ENCODE assay signal across 24 cellular contexts in the genomic region with DNA sequence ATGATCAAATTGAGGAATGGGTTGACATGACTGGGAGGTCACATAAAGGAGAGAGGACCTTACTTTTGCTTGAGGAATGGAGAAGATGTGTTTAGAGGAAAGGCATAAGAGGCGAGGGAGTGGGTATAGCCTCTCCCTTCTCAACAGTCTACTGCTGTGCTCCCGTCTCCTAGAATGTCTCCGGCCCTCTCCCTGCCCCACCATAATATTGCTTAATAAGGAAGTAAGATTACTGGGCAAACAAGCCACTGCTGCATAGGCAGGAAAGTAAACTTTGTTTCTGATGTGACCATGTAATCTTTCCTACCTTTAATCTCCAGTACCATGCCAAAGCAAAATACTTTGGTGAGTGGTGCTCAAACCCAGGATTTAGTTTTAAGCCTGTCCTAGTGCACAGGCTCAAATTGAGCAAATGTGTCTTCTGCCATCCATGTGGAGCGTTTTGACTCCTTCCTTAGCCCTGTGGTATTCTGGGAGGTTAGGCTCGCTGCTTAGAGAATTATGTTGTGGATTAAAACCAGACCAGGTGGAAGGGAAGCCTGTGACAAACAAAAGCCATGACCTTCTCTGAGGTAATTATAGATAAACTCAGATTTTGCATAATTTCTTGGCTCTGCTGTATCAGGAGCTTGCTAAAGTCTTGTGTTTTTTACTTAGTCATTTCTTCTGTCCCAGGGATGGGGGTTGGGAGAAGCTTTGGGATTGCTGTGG. TPM values are rescaled to one million over a fixed set of nuclear protein-coding genes. Genes with fewer than 3 reads are reported as not detected.
A peak's percentile ranks its signal among the peaks of the same experiment; 100 is the strongest.
DNase-seq lines count a peak whose midpoint lies in the region; ATAC-seq and TF ChIP-seq lines count a peak whose summit lies in the region.
"Had no signal": no experiment of that assay in that cellular context is flagged by ENCODE, and none has a peak within 500 bp of the region (broad histone marks: within the 10 kb centered on the region; RNA-seq: fewer than 3 reads in every experiment).

No MANE protein-coding gene starts in this region.

- H3F3A ChIP-seq in PC-9 (ENCODE audit: insufficient read depth, low read depth): peaks cover 40% of the 10 kb centered on the region

- H3K4me1 Mint-ChIP-seq in stimulated activated memory B cell treated with anti-CD40 and anti-IgM and Interleukin-4, amounts not matched to agents 10 μg/mL and 1 μg/mL and 100 μg/mL, for 72 hours: peaks cover 35% of the 10 kb centered on the region

- no peak for TF ChIP-seq CTCF in PC-9 (conservative IDR thresholded peaks at IDR 0.05)
- no peak for TF ChIP-seq CTCF in fibroblast of the aortic adventitia (IDR thresholded peaks at IDR 0.05; ENCODE audit: insufficient read depth, low read length)

- H3K4me2 ChIP-seq in Karpas-422 (ENCODE audit: low read depth, low read length, poor library complexity, severe bottlenecking) (peak overlapping the region; percentile 38), PC-9 (peak overlapping the region; percentile 81)

- POLR2A ChIA-PET in PC-9 (lab: Charles Lee; ENCODE audit: unreplicated experiment): no interaction called here

- no peak for TF ChIP-seq POLR2A in GM18505 (IDR thresholded peaks at IDR 0.05; ENCODE audit: borderline replicate concordance, extremely low read depth, insufficient read depth, insufficient read length)

- no TSS peak for BruUV-seq in PC-9 (replicated peaks; lab: Mats Ljungman, UMichigan)

- H3K9me2 ChIP-seq in Karpas-422 (replicated peaks; ENCODE audit: insufficient read depth, low read length) (no peaks in the 10 kb centered on the region), PC-9 (ENCODE audit: insufficient read depth) (no peaks in the 10 kb centered on the region)

- H3K4me1 ChIP-seq in Karpas-422 (ENCODE audit: low read length) (peaks cover 20% of the 10 kb centered on the region), PC-9 (replicated peaks; ENCODE audit: insufficient read depth) (peaks cover 66% of the 10 kb centered on the region)

- H3K79me2 ChIP-seq in Karpas-422 (ENCODE audit: low read length) (no peaks in the 10 kb centered on the region), PC-9 (ENCODE audit: low read depth) (no peaks in the 10 kb centered on the region)

- intact Hi-C loops in PC-9 (cut with micrococcal nuclease; ENCODE audit: unreplicated experiment): no loop called here

- CTCF ChIA-PET in PC-9 (lab: Charles Lee): interaction anchor here (1.1 kb wide), 1 partner anchor 67 kb away, joined by 3 read pairs; no protein-coding TSS in a partner anchor

- no peaks in the 10 kb centered on the region for H3K9me3 ChIP-seq in Karpas-422 (ENCODE audit: low read length)
- H3K9me3 ChIP-seq in PC-9 (ENCODE audit: insufficient read depth, low read depth): no peaks in the 10 kb centered on the region

- H3K27ac Mint-ChIP-seq in stimulated activated memory B cell treated with anti-CD40 and anti-IgM and Interleukin-4, amounts not matched to agents 10 μg/mL and 1 μg/mL and 100 μg/mL, for 72 hours: peak overlapping the region; percentile 34
- H3K27ac Mint-ChIP-seq: activated naive CD8-positive, alpha-beta T cell treated with anti-CD3 and anti-CD28 coated beads for 36 hours; activated T-helper 2 cell treated with anti-CD3 and anti-CD28 coated beads, Interferon-gamma antibody, Interleukin-2, Interleukin-4, amounts not matched to agents 10 μg/mL and 5 μg/mL and 100 μg/mL, durations not matched to agents 14 hours and 24 hours and 36 hours; CD4-positive, alpha-beta T cell; H9; memory B cell; naive thymus-derived CD4-positive, alpha-beta T cell; T-helper 1 cell treated with Interleukin-12 subunit alpha and Interleukin-12 subunit beta and Interleukin-4 antibody, amounts not matched to agents 30 μg/mL and 1 μg/mL, for 36 hours had no signal

- H3K27me3 ChIP-seq in Karpas-422 (ENCODE audit: low read length) (no peaks in the 10 kb centered on the region), PC-9 (ENCODE audit: insufficient read depth, low read depth) (no peaks in the 10 kb centered on the region)

- no peak for ATAC-seq in stimulated activated memory B cell treated with anti-CD40 and anti-IgM and Interleukin-4, amounts not matched to agents 10 μg/mL and 1 μg/mL and 100 μg/mL, for 72 hours
- no peak for ATAC-seq in GM21390 (IDR thresholded peaks at IDR 0.05; ENCODE audit: unreplicated experiment)
- no peak for ATAC-seq in GM18505 (IDR thresholded peaks at IDR 0.05; ENCODE audit: unreplicated experiment)
- ATAC-seq: naive thymus-derived CD4-positive, alpha-beta T cell; right cardiac atrium had no signal

- H3K27me3 Mint-ChIP-seq in stimulated activated memory B cell treated with anti-CD40 and anti-IgM and Interleukin-4, amounts not matched to agents 10 μg/mL and 1 μg/mL and 100 μg/mL, for 72 hours: no peaks in the 10 kb centered on the region
- H3K27me3 Mint-ChIP-seq: activated naive CD8-positive, alpha-beta T cell treated with anti-CD3 and anti-CD28 coated beads for 36 hours; CD4-positive, alpha-beta T cell; memory B cell had no signal

- H3K4me3 ChIP-seq in Karpas-422 (ENCODE audit: low read length) (no peak overlapping the region), PC-9 (peak overlapping the region; percentile 34; the same call in 1 of the 2 replicates), fibroblast of the aortic adventitia (ENCODE audit: low read depth, low read length) (no peak overlapping the region)

- no peaks in the 10 kb centered on the region for H3K36me3 Mint-ChIP-seq in stimulated activated memory B cell treated with anti-CD40 and anti-IgM and Interleukin-4, amounts not matched to agents 10 μg/mL and 1 μg/mL and 100 μg/mL, for 72 hours
- H3K36me3 Mint-ChIP-seq: memory B cell had no signal

- no peaks in the 10 kb centered on the region for H3K9me3 Mint-ChIP-seq in stimulated activated memory B cell treated with anti-CD40 and anti-IgM and Interleukin-4, amounts not matched to agents 10 μg/mL and 1 μg/mL and 100 μg/mL, for 72 hours
- H3K9me3 Mint-ChIP-seq: activated naive CD8-positive, alpha-beta T cell treated with anti-CD3 and anti-CD28 coated beads for 36 hours; activated T-helper 2 cell treated with anti-CD3 and anti-CD28 coated beads, Interferon-gamma antibody, Interleukin-2, Interleukin-4, amounts not matched to agents 10 μg/mL and 5 μg/mL and 100 μg/mL, durations not matched to agents 14 hours and 24 hours and 36 hours; CD4-positive, alpha-beta T cell; H9; memory B cell; T-helper 1 cell treated with Interleukin-12 subunit alpha and Interleukin-12 subunit beta and Interleukin-4 antibody, amounts not matched to agents 30 μg/mL and 1 μg/mL, for 36 hours had no signal

- H3K4me3 Mint-ChIP-seq in stimulated activated memory B cell treated with anti-CD40 and anti-IgM and Interleukin-4, amounts not matched to agents 10 μg/mL and 1 μg/mL and 100 μg/mL, for 72 hours: no peak overlapping the region
- H3K4me3 Mint-ChIP-seq: activated naive CD8-positive, alpha-beta T cell treated with anti-CD3 and anti-CD28 coated beads for 36 hours; CD4-positive, alpha-beta T cell; H9; memory B cell; naive thymus-derived CD4-positive, alpha-beta T cell; T-helper 1 cell treated with Interleukin-12 subunit alpha and Interleukin-12 subunit beta and Interleukin-4 antibody, amounts not matched to agents 30 μg/mL and 1 μg/mL, for 36 hours had no signal

- no peak for DNase-seq in Karpas-422
- peak in 1 of 2 experiments; percentile 86 for DNase-seq in PC-9
- DNase-seq in fibroblast of the aortic adventitia (ENCODE audit: low read depth): peak; percentile 7
- no peak for DNase-seq in COLO829 (ENCODE audit: low spot score)
- no peak for DNase-seq in activated gamma-delta T cell treated with Interleukin-2 at 50 U/mL for 16 hours
- DNase-seq: activated CD8-positive, alpha-beta memory T cell treated with anti-CD3 and anti-CD28 coated beads, Interleukin-2, amount 50 U/mL, for 48 hours; activated naive CD8-positive, alpha-beta T cell treated with anti-CD3 and anti-CD28 coated beads for 36 hours; CD4-positive, alpha-beta T cell; cerebellar nuclear complex; effector CD4-positive, alpha-beta T cell; GDM1; H9; kidney; naive thymus-derived CD4-positive, alpha-beta T cell; NCI-H2029; NCI-H226; NCI-H774; right cardiac atrium had no signal

- H3K36me3 ChIP-seq in Karpas-422 (ENCODE audit: insufficient read depth, low read length) (no peaks in the 10 kb centered on the region), PC-9 (ENCODE audit: low read depth) (no peaks in the 10 kb centered on the region)

- H2AFZ ChIP-seq in Karpas-422 (ENCODE audit: low read length) (peak overlapping the region; percentile 76), PC-9 (peak overlapping the region; percentile 46)

- H3K27ac ChIP-seq in Karpas-422 (ENCODE audit: low read length): no peak overlapping the region
- H3K27ac ChIP-seq in PC-9: peak overlapping the region; percentile 81

- H3K9ac ChIP-seq in Karpas-422 (ENCODE audit: low read length): no peak overlapping the region

- H4K20me1 ChIP-seq in Karpas-422 (ENCODE audit: insufficient read depth, low read depth, low read length) (no peaks in the 10 kb centered on the region), PC-9 (ENCODE audit: insufficient read depth) (no peaks in the 10 kb centered on the region)

RNA-seq across cellular contexts. Expression of a gene that starts 34.3 kb away (rescaled TPM):
- total RNA-seq in Karpas-422 (2014; rRNA removed; shearing (Covaris generic); ENCODE audit: low replicate concordance): 0.61 and 1.7 TPM in 2 replicates
- total RNA-seq in PC-9 (2021) (10.5 and 11.2 TPM in 2 replicates), fibroblast of the aortic adventitia (ENCODE audit: low replicate concordance) (17.1 and 19.0 TPM in 2 replicates)
